8 cellular contexts compared by ENCODE assay signal in genomic region chr2:54723300-54724149, GRCh38. TPM values are rescaled to one million over a fixed set of nuclear protein-coding genes. Genes with fewer than 3 reads are reported as not detected.
A peak's percentile ranks its signal among the peaks of the same experiment; 100 is the strongest.
DNase-seq lines count a peak whose midpoint lies in the region; ATAC-seq lines count a peak whose summit lies in the region.

EML6 (plus strand) TSS chr2:54723662; CDS start chr2:54725062, 1,400 bp downstream.

- H4K20me1 ChIP-seq in BLaER1, result peaks cover 21% of the 10 kb centered on the region

- ATAC-seq in GM19328 (IDR thresholded peaks at IDR 0.05; ENCODE audit: unreplicated experiment) (peak; percentile 97), HG03520 (IDR thresholded peaks at IDR 0.05; ENCODE audit: unreplicated experiment) (peak; percentile 99), left lobe of liver (peak; percentile 97)

- H3K4me1 ChIP-seq in BLaER1, result peaks cover 20% of the 10 kb centered on the region

- H3K4me2 ChIP-seq in BLaER1, result peak within 1 kb of the TSS; percentile 90

- H3K36me3 ChIP-seq in BLaER1, result no peaks in the 10 kb centered on the region

- no peak within 1 kb of the TSS for H3K27ac ChIP-seq in BLaER1

- H3K27me3 ChIP-seq in BLaER1, result peaks cover 50% of the 10 kb centered on the region

- DNase-seq in NCI-H526 treated with DMSO at 0.1 percent for 48 hours (lab: John Stamatoyannopoulos, UW) (peak; percentile 97), dedifferentiated amniotic fluid mesenchymal stem cell (ENCODE audit: extremely low spot score) (peak; percentile 98), left lobe of liver (ENCODE audit: low spot score) (peak; percentile 99)
- peak; percentile 98 for DNase-seq in activated CD4-positive, alpha-beta T cell treated with anti-CD3 and anti-CD28 coated beads, Interleukin-2, amount 50 U/mL, for 1 hour
- peak; percentile 97 for DNase-seq in stimulated activated CD4-positive, alpha-beta T cell treated with anti-CD3 and anti-CD28 coated beads, Interleukin-2, amount 100 ng/mL, for 4 hours (ENCODE audit: low read depth)

- peak within 1 kb of the TSS; percentile 75 for H3K4me3 ChIP-seq in BLaER1

- no peaks in the 10 kb centered on the region for H3K9me3 ChIP-seq in BLaER1

- peak within 1 kb of the TSS; percentile 73 for H3K9ac ChIP-seq in BLaER1

RNA-seq across cellular contexts. Expression of gene EML6, which starts in this region (rescaled TPM):
- 1.6 TPM for total RNA-seq in left lobe of liver
